12 cellular contexts compared by ENCODE assay signal in the genomic region with DNA sequence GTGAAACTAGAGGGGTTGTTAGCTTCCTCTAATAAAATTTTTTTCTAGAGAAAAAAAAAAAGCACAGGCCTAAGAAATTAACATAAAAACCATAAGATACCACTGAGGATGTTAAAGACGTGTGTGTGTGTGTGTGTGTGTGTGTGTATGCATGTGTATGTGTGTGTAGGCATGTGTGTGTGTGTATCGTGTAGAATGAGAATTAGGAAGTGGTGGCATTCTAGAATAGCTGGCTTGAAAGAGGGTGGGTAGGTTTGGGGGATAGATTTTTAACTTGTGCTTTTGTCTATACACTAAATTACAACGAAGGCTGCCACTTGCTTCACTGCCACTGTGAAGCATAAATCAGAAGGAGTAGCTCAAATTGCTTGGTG. TPM values are rescaled to one million over a fixed set of nuclear protein-coding genes. Genes with fewer than 3 reads are reported as not detected.
"Had no signal": no experiment of that assay in that cellular context is flagged by ENCODE, and none has a peak within 500 bp of the region (broad histone marks: within the 10 kb centered on the region; RNA-seq: fewer than 3 reads in every experiment).

No MANE protein-coding gene starts in this region.

- H3K4me2 ChIP-seq: GM23338 had no signal

- H2AFZ ChIP-seq: GM23248, GM23338 had no signal

- H3K27ac ChIP-seq: GM23248 had no signal

- H3K9ac ChIP-seq: GM23248 had no signal

- H3K4me3 ChIP-seq: GM23248, GM23338, HAP-1 had no signal

- DNase-seq: GM23248, GOT3, H7, H9, HCEC 1CT, HFFc6 had no signal

- H3K4me1 ChIP-seq: HAP-1 had no signal

- H3K9me3 ChIP-seq: HAP-1 had no signal

- ATAC-seq: GM23338, HCT116 had no signal

- H3K36me3 ChIP-seq: HAP-1 had no signal

- FAIRE-seq: H1, H54 had no signal

RNA-seq across cellular contexts. Expression of a gene that starts 22.5 kb away (rescaled TPM):
- total RNA-seq: GM23248, GM23338, H1, H4, H7, H9, HFFc6 had no signal
- polyA plus RNA-seq: GM23248, GM23338, H1 had no signal

RNA-seq across cellular contexts. Expression of a gene that starts 23.0 kb away (rescaled TPM):
- total RNA-seq: GM23248 had no signal

RNA-seq across cellular contexts. Expression of a gene that starts 54.9 kb away (rescaled TPM):
- total RNA-seq: GM23248, GM23338, H1, H4, H9, HFFc6 had no signal
- polyA plus RNA-seq: GM23248, GM23338 had no signal
